Comparison of ENCODE assay signal across 13 cellular contexts in genomic region chr9:124758061-124758460, GRCh38. TPM values are rescaled to one million over a fixed set of nuclear protein-coding genes. Genes with fewer than 3 reads are reported as not detected.
DNase-seq lines count a peak whose midpoint lies in the region; ATAC-seq, FAIRE-seq and TF ChIP-seq lines count a peak whose summit lies in the region.
"Had no signal": no experiment of that assay in that cellular context is flagged by ENCODE, and none has a peak within 500 bp of the region (broad histone marks: within the 10 kb centered on the region; RNA-seq: fewer than 3 reads in every experiment).

No MANE protein-coding gene starts in this region.

- H3K9me1 ChIP-seq in K562 (ENCODE audit: control insufficient read depth, insufficient read depth, low read length): no peaks in the 10 kb centered on the region

- H3K36me3 ChIP-seq in DOHH2 (ENCODE audit: control insufficient read depth, low read length): no peaks in the 10 kb centered on the region
- H3K36me3 ChIP-seq in K562 (ENCODE audit: control insufficient read depth, insufficient read depth, low read length): no peaks in the 10 kb centered on the region
- H3K36me3 ChIP-seq in mesendoderm (ENCODE audit: control insufficient read depth, insufficient read depth, low read length): no peaks in the 10 kb centered on the region
- H3K36me3 ChIP-seq: SJSA1, thoracic aorta had no signal

- intact Hi-C loops in K562 (cut with micrococcal nuclease) (loop anchor here (5.0 kb wide), 1 partner anchor 206 kb away; no protein-coding TSS in a partner anchor), sciatic nerve (cut with DNase I) (no loop called here)

- TF ChIP-seq EP300 in K562 (IDR thresholded peaks at IDR 0.05; ENCODE audit: low read length): peak; percentile 43

- peak overlapping the region; percentile 9; the same call in 1 of the 2 replicates for H2AFZ ChIP-seq in K562 (ENCODE audit: low read depth, low read length)

- H3K4ac ChIP-seq in mesendoderm (ENCODE audit: low read depth, low read length): no peak overlapping the region

- no peak overlapping the region for H2BK15ac ChIP-seq in mesendoderm (replicated peaks; ENCODE audit: low read depth)

- H2BK120ac ChIP-seq in mesendoderm (ENCODE audit: low read depth, low read length): peak overlapping the region; percentile 61

- H3K4me3 ChIP-seq in DOHH2 (ENCODE audit: low read length) (peak overlapping the region; percentile 22), NB4 (ENCODE audit: low read depth, low read length) (peak overlapping the region; percentile 18), K562 (peak overlapping the region; percentile 13), mesendoderm (ENCODE audit: low read length) (no peak overlapping the region)
- H3K4me3 ChIP-seq: SJSA1, thoracic aorta had no signal

- H3K56ac ChIP-seq in mesendoderm (ENCODE audit: low read length): peak overlapping the region; percentile 4

- TF ChIP-seq CTCF in DOHH2 (IDR thresholded peaks at IDR 0.05; ENCODE audit: low read depth, low read length, poor library complexity, severe bottlenecking): no peak
- no peak for TF ChIP-seq CTCF in NB4 (IDR thresholded peaks at IDR 0.05; ENCODE audit: low read depth, low read length)
- TF ChIP-seq CTCF in K562 (IDR thresholded peaks at IDR 0.05 in 2 of 3, conservative IDR thresholded peaks at IDR 0.05 in 1 of 3; ENCODE audit: insufficient read depth in 2 of 3, low read depth in 1 of 3, low read length in 3 of 3): no peak

- ATAC-seq in K562 (peak; percentile 62), sciatic nerve (no peak)

- no peaks in the 10 kb centered on the region for H3F3A ChIP-seq in DOHH2 (ENCODE audit: control insufficient read depth, insufficient read depth)

- CTCF ChIA-PET in K562 (lab: Yijun Ruan, JAX; ENCODE audit: low intra/inter-chr PET ratio): no interaction called here

- 0 out of 2 replicates have a peak, but pooled peaks cover 5% of the 10 kb centered on the region for H4K20me1 ChIP-seq in DOHH2 (ENCODE audit: control insufficient read depth, insufficient read depth, low read depth, low read length)
- no peaks in the 10 kb centered on the region; the same call in 1 of the 2 replicates for H4K20me1 ChIP-seq in K562 (replicated peaks; ENCODE audit: control insufficient read depth, insufficient read depth, low read length)

- H3K9ac ChIP-seq in K562 (ENCODE audit: insufficient read depth in 1 of 2, low read depth in 2 of 2, low read length in 2 of 2) (peak overlapping the region in 1 of 2 experiments; percentile 31; a peak in 2 of 4 replicates), mesendoderm (ENCODE audit: low read length) (peak overlapping the region; percentile 13)

- peaks cover 36% of the 10 kb centered on the region for H3K79me2 ChIP-seq in DOHH2 (ENCODE audit: control insufficient read depth, low read length)
- peaks cover 94% of the 10 kb centered on the region for H3K79me2 ChIP-seq in K562 (ENCODE audit: control insufficient read depth, insufficient read depth, low read length)
- H3K79me2 ChIP-seq in mesendoderm (ENCODE audit: control insufficient read depth, insufficient read depth, low read length): peaks cover 14% of the 10 kb centered on the region

- no peaks in the 10 kb centered on the region; the same call in 1 of the 2 replicates for H3K27me3 ChIP-seq in DOHH2 (ENCODE audit: control insufficient read depth, low read length)
- no peaks in the 10 kb centered on the region for H3K27me3 ChIP-seq in K562 (ENCODE audit: control insufficient read depth in 2 of 2, insufficient read depth in 2 of 2, low read length in 2 of 2)
- H3K27me3 ChIP-seq in mesendoderm (ENCODE audit: insufficient read depth, low read length, poor library complexity): no peaks in the 10 kb centered on the region
- H3K27me3 ChIP-seq: SJSA1 had no signal

- in situ Hi-C loops in K562 (cut with MboI): no loop called here

- H3K9me3 ChIP-seq in DOHH2 (ENCODE audit: control insufficient read depth, insufficient read depth, low read length) (no peaks in the 10 kb centered on the region), K562 (replicated peaks; ENCODE audit: control insufficient read depth, insufficient read depth, low read depth, low read length) (no peaks in the 10 kb centered on the region)
- H3K9me3 ChIP-seq: SJSA1, thoracic aorta had no signal

- H2BK5ac ChIP-seq in mesendoderm (ENCODE audit: low read length): no peak overlapping the region

- no peak overlapping the region for H4K8ac ChIP-seq in mesendoderm (ENCODE audit: low read depth, low read length)

- no peak overlapping the region for H3K27ac ChIP-seq in DOHH2 (ENCODE audit: low read depth, low read length)
- H3K27ac ChIP-seq in K562 (ENCODE audit: extremely low read depth, low read depth, low read length): peak overlapping the region; percentile 55
- peak overlapping the region; percentile 91 for H3K27ac ChIP-seq in mesendoderm (ENCODE audit: low read depth, low read length)
- H3K27ac ChIP-seq: SJSA1, thoracic aorta had no signal

- peak; percentile 89 for DNase-seq in NB4 (ENCODE audit: low read depth)
- DNase-seq in K562 (ENCODE audit: extremely low read depth in 1 of 4, low spot score in 3 of 4): peak in 2 of 4 experiments; percentile 56 to 65
- peak; percentile 73 for DNase-seq in mesendoderm
- no peak for DNase-seq in sciatic nerve (ENCODE audit: low spot score)
- no peak for DNase-seq in Ammon's horn (ENCODE audit: low spot score)
- no peak for DNase-seq in cerebellum (ENCODE audit: low spot score)
- no peak for DNase-seq in activated naive CD4-positive, alpha-beta T cell (lab: John Stamatoyannopoulos, UW)
- DNase-seq: activated naive CD4-positive, alpha-beta T cell treated with anti-CD3 and anti-CD28 coated beads, Interleukin-2, amount 50 U/mL, for 16 hours had no signal

- POLR2A ChIA-PET in K562 (lab: Yijun Ruan, JAX): interaction anchor here (0.6 to 1.6 kb wide), 5 partner anchors 8 to 142 kb away, joined by 3 to 7 read pairs (median 3); no protein-coding TSS in a partner anchor

- peaks cover 2% of the 10 kb centered on the region for H3K79me1 ChIP-seq in mesendoderm (ENCODE audit: low read length)

- peak; percentile 85 for FAIRE-seq in K562 (lab: Jason Lieb, UNC)
- FAIRE-seq: colon, HTR-8/SVneo had no signal

- H3K4me1 ChIP-seq in DOHH2 (ENCODE audit: control insufficient read depth, low read length) (peaks cover 19% of the 10 kb centered on the region), K562 (replicated peaks in 1 of 2; ENCODE audit: control insufficient read depth in 2 of 2, insufficient read depth in 2 of 2, low read length in 2 of 2) (peaks cover 0 to 54% of the 10 kb centered on the region in 2 experiments; a peak in 4 of 5 replicates), mesendoderm (ENCODE audit: control insufficient read depth, low read depth, low read length) (peaks cover 20% of the 10 kb centered on the region)

- WGBS in K562 (ENCODE audit: insufficient coverage, low coverage, missing lambda C conversion rate): 0% methylated on average over 3 of the region's 3 CpGs
- WGBS in mesendoderm (ENCODE audit: extremely low coverage, insufficient coverage, low lambda C conversion rate): no CpG with 5 or more reads among the region's 3 CpGs

- peak overlapping the region; percentile 50 for H3K4me2 ChIP-seq in DOHH2 (ENCODE audit: low read length)
- H3K4me2 ChIP-seq in K562 (ENCODE audit: insufficient read depth, low read length): peak overlapping the region; percentile 61
- H3K4me2 ChIP-seq in mesendoderm (ENCODE audit: low read length): peak overlapping the region; percentile 37

- no peak for TF ChIP-seq POLR2A in NB4 (IDR thresholded peaks at IDR 0.05; ENCODE audit: extremely low read depth, insufficient read length)
- TF ChIP-seq POLR2A in K562 (conservative IDR thresholded peaks at IDR 0.05): no peak

- H2AK5ac ChIP-seq in mesendoderm (ENCODE audit: low read length): no peak overlapping the region

- H3K18ac ChIP-seq in mesendoderm (ENCODE audit: low read length): peak overlapping the region; percentile 87

- TF ChIP-seq RAD21 in K562 (CRISPR knock-in tag; conservative IDR thresholded peaks at IDR 0.05 in 1 of 2, IDR thresholded peaks at IDR 0.05 in 1 of 2): no peak

- no peaks in the 10 kb centered on the region for H3K9me2 ChIP-seq in DOHH2 (replicated peaks; ENCODE audit: control insufficient read depth, low read length)

- H3K23ac ChIP-seq in mesendoderm (ENCODE audit: low read length): no peak overlapping the region

- BruUV-seq in K562 (replicated peaks; lab: Mats Ljungman, UMichigan): no TSS peak

- no peak overlapping the region for H4K5ac ChIP-seq in mesendoderm (ENCODE audit: low read length)

RNA-seq across cellular contexts. Expression of gene NR6A1, which starts 13.1 kb away (rescaled TPM):
- total RNA-seq in K562 (2011; cell fraction: chromatin; rRNA removed; ENCODE audit: low replicate concordance): 38.8 and 43.3 TPM in 2 replicates
- 19.2 and 20.5 TPM in 2 replicates for total RNA-seq in K562 (2011; cell fraction: nucleolus; rRNA removed)
- 26.0 and 37.2 TPM in 2 replicates for total RNA-seq in K562 (2011; cell fraction: nucleoplasm; rRNA removed)
- total RNA-seq in K562 (2014; rRNA removed) (23.0 and 34.5 TPM in 2 replicates), K562 (2014; rRNA removed; fragmentation: Illumina TruSeq; extraction: Trizol) (34.9 and 36.5 TPM in 2 replicates), K562 (2015; rRNA removed; fragmentation: Illumina TruSeq; extraction: Trizol) (36.5 and 38.7 TPM in 2 replicates), K562 (2021) (55.4 and 56.7 TPM in 2 replicates), sciatic nerve (3.3 TPM), cerebellum (2.9 TPM)
- polyA plus RNA-seq in K562 (2011; rRNA removed) (32.7 and 36.6 TPM in 2 replicates), K562 (2014; fragmentation: Illumina TruSeq; extraction: Trizol) (24.5 and 28.3 TPM in 2 replicates), K562 (2014; fragmentation: Nextera tagmentation; extraction: Ambion mirVana) (10 to 100 TPM in 1 of 2 experiments, 1 to 10 TPM in 1; 9.7 to 17.7 TPM), K562 (2014; rRNA removed) (16.6 and 17.8 TPM in 2 replicates)
- polyA plus RNA-seq in K562 (2011; cell fraction: cytosol; rRNA removed): 25.5 and 31.6 TPM in 2 replicates
- 24.6 and 25.2 TPM in 2 replicates for polyA plus RNA-seq in K562 (2011; cell fraction: nucleus; rRNA removed)
- 10.4 and 15.9 TPM in 2 replicates for polyA plus RNA-seq in K562 (2012)
- polyA minus RNA-seq in K562 (2011; rRNA and poly(A)+ RNA removed): 84.3 and 92.2 TPM in 2 replicates
- 47.1 and 52.4 TPM in 2 replicates for polyA minus RNA-seq in K562 (2011; cell fraction: cytosol; rRNA and poly(A)+ RNA removed)
- polyA minus RNA-seq in K562 (2011; cell fraction: nucleus; rRNA and poly(A)+ RNA removed): 12.0 and 20.3 TPM in 2 replicates
- polyA plus RNA-seq in mesendoderm (2013, experiment 1 of 2): 58.7 TPM
- polyA plus RNA-seq in mesendoderm (2013, experiment 2 of 2): 58.1 TPM

RNA-seq across cellular contexts. Expression of gene OLFML2A, which starts 18.9 kb away (rescaled TPM):
- total RNA-seq in K562 (2011; cell fraction: chromatin; rRNA removed; ENCODE audit: low replicate concordance): not detected in 2 replicates
- total RNA-seq in K562 (2011; cell fraction: nucleolus; rRNA removed): not detected in 2 replicates
- not detected in 2 replicates for total RNA-seq in K562 (2011; cell fraction: nucleoplasm; rRNA removed)
- total RNA-seq in K562 (2014; rRNA removed): not detected in 2 replicates
- total RNA-seq in K562 (2014; rRNA removed; fragmentation: Illumina TruSeq; extraction: Trizol): not detected in 2 replicates
- total RNA-seq in K562 (2015; rRNA removed; fragmentation: Illumina TruSeq; extraction: Trizol): not detected in 2 replicates
- total RNA-seq in K562 (2021): 0.09 and 0.16 TPM in 2 replicates
- polyA plus RNA-seq in K562 (2011; rRNA removed): not detected in 2 replicates
- polyA plus RNA-seq in K562 (2011; cell fraction: cytosol; rRNA removed): not detected in 2 replicates
- 0.09 TPM in 1 of 2 replicates, not detected in the other for polyA plus RNA-seq in K562 (2011; cell fraction: nucleus; rRNA removed)
- 0.03 TPM in 1 of 2 replicates, not detected in the other for polyA plus RNA-seq in K562 (2012)
- not detected in 2 replicates for polyA plus RNA-seq in K562 (2014; fragmentation: Illumina TruSeq; extraction: Trizol)
- polyA plus RNA-seq in K562 (2014; fragmentation: Nextera tagmentation; extraction: Ambion mirVana): not detected
- not detected in 2 replicates for polyA plus RNA-seq in K562 (2014; rRNA removed)
- not detected in 2 replicates for polyA minus RNA-seq in K562 (2011; rRNA and poly(A)+ RNA removed)
- not detected in 2 replicates for polyA minus RNA-seq in K562 (2011; cell fraction: cytosol; rRNA and poly(A)+ RNA removed)
- not detected in 2 replicates for polyA minus RNA-seq in K562 (2011; cell fraction: nucleus; rRNA and poly(A)+ RNA removed)
- polyA plus RNA-seq in mesendoderm (2013, experiment 1 of 2): 2.1 TPM
- polyA plus RNA-seq in mesendoderm (2013, experiment 2 of 2): 2.4 TPM
- 110 TPM for total RNA-seq in sciatic nerve
- total RNA-seq in cerebellum: 5.4 TPM

Comparison
In these comparisons a context has a peak if more than half of its experiments do, and no peak if none do; other contexts are left out.
1. DNase-seq: peak in NB4 (single experiment) and mesendoderm (single experiment); none in sciatic nerve (single experiment), Ammon's horn (single experiment), cerebellum (single experiment) and activated naive CD4-positive, alpha-beta T cell (0 of 4).
2. RNA of gene OLFML2A, which starts 18.9 kb away (total RNA-seq): 110 TPM in sciatic nerve (single experiment); 5.4 TPM in cerebellum (single experiment) and 0.09 to 0.16 TPM in K562; every median in the first group is over 10 times any median in the second.
3. Peak in every context shown above with its lines, with median percentiles within 50 percentile points of each other: H3K4me2 ChIP-seq.